ENCODE assay signal across 13 cellular contexts in the genomic region with DNA sequence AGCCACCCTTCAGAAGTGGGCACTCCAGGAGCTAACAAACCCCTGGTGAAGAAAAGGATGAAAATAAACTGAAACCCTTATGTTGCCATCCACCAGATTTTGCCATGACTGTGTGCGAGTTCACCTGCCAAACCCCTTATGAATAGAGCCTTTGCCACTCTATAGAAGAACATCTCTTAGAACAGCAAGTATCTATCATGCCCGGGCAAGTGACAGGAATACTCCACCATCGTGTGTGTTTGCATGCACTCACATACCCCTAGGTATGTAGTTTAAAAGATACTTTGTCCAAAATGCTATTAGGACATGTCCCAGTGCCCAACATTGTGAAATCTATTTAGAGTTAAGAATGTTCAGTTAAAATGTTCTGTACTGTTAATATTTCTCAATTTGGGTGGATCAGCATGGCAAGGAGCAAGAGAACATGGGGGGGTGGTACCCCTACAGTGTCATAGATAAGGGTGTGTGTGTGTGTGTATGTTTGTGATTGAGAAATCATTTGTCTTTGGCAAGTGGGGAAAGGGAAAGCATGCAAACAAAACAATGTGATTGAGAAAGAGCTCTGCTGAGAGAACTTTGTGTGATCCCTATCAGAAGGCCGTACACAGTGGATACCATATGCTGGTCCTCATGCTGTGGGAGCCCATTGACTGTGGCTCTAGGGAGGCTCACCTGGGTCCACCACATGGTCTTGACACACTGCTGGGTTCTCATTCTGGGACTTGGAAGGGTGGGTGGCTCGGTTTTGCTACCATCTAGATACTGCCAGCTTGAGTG.
DNase-seq lines count a peak whose midpoint lies in the region; ATAC-seq and TF ChIP-seq lines count a peak whose summit lies in the region.
"Had no signal": no experiment of that assay in that cellular context is flagged by ENCODE, and none has a peak within 500 bp of the region (broad histone marks: within the 10 kb centered on the region; RNA-seq: fewer than 3 reads in every experiment).

No MANE protein-coding gene starts in this region.

- CTCF ChIA-PET in Calu3 (lab: Charles Lee), result no interaction called here

- no peak overlapping the region for H3K4me3 Mint-ChIP-seq in Calu3 (ENCODE audit: low read depth, unreplicated experiment)
- H3K4me3 Mint-ChIP-seq: activated naive CD4-positive, alpha-beta T cell treated with anti-CD3 and anti-CD28 coated beads, Interleukin-2, amount 50 U/mL, for 24 hours had no signal

- peak overlapping the region; percentile 92 to 99 for H3K27ac ChIP-seq in ascending aorta
- H3K27ac ChIP-seq in right cardiac atrium (ENCODE audit: low read length), result peak overlapping the region; percentile 71
- H3K27ac ChIP-seq: PC-9 had no signal

- H3K4me1 ChIP-seq in ascending aorta (peaks cover 48 to 97% of the 10 kb centered on the region in 2 donors), right cardiac atrium (ENCODE audit: control insufficient read depth, insufficient read depth, low read length) (peaks cover 76% of the 10 kb centered on the region)

- H3K27ac Mint-ChIP-seq in Calu3 (ENCODE audit: unreplicated experiment), result no peak overlapping the region
- H3K27ac Mint-ChIP-seq: activated naive CD4-positive, alpha-beta T cell treated with anti-CD3 and anti-CD28 coated beads, Interleukin-2, amount 50 U/mL, for 24 hours had no signal

- peaks cover 99% of the 10 kb centered on the region for H3K27me3 Mint-ChIP-seq in Calu3 (ENCODE audit: unreplicated experiment)
- H3K27me3 Mint-ChIP-seq: activated naive CD4-positive, alpha-beta T cell treated with anti-CD3 and anti-CD28 coated beads, Interleukin-2, amount 50 U/mL, for 24 hours; CD4-positive, alpha-beta memory T cell had no signal

- intact Hi-C loops in ascending aorta (cut with DNase I), result no loop called here
- intact Hi-C loops in right cardiac atrium (cut with DNase I), result no loop called here
- intact Hi-C loops in Calu3 (cut with micrococcal nuclease; ENCODE audit: unreplicated experiment), result no loop called here

- H3K4me1 Mint-ChIP-seq in Calu3 (ENCODE audit: low read depth, unreplicated experiment), result peaks cover 4% of the 10 kb centered on the region

- H3K9me3 ChIP-seq in ascending aorta (no peaks in the 10 kb centered on the region), right cardiac atrium (ENCODE audit: control insufficient read depth, low read length) (no peaks in the 10 kb centered on the region)

- no peak overlapping the region for H3K4me3 ChIP-seq in ascending aorta
- H3K4me3 ChIP-seq in right cardiac atrium (ENCODE audit: low read length), result no peak overlapping the region
- no peak overlapping the region for H3K4me3 ChIP-seq in skeletal muscle cell (ENCODE audit: low read depth, low read length)
- H3K4me3 ChIP-seq: PC-9 had no signal

- no TSS peak for BruUV-seq in Calu3 (replicated peaks; lab: Mats Ljungman, UMichigan)

- TF ChIP-seq CTCF in ascending aorta (IDR thresholded peaks at IDR 0.05) (no peak), Calu3 (IDR thresholded peaks at IDR 0.05; ENCODE audit: unreplicated experiment) (no peak)

- peaks cover 28 to 54% of the 10 kb centered on the region in 2 donors for H3K36me3 ChIP-seq in ascending aorta

- peak; percentile 60 for DNase-seq in Ammon's horn (ENCODE audit: low spot score)
- peak in 1 of 2 donors; percentile 92 for DNase-seq in ascending aorta (ENCODE audit: low spot score in 2 of 2)
- peak in 2 of 3 donors; percentile 34 to 72 for DNase-seq in right cardiac atrium
- DNase-seq in skeletal muscle cell (ENCODE audit: low read depth), result peak; percentile 97
- no peak for DNase-seq in SW 1271 (lab: John Stamatoyannopoulos, UW)
- DNase-seq in NCI-H2171 treated with DMSO at 0.1 percent for 48 hours (lab: John Stamatoyannopoulos, UW), result no peak
- DNase-seq in Calu3, result no peak
- DNase-seq: activated CD4-positive, CD25-positive, alpha-beta regulatory T cell treated with anti-CD3 and anti-CD28 coated beads, Interleukin-2, amount 50 U/mL, for 72 hours; CD4-positive, alpha-beta memory T cell; NCI-H1092; PC-9 had no signal

- H3K27me3 ChIP-seq in ascending aorta (no peaks in the 10 kb centered on the region), right cardiac atrium (ENCODE audit: control insufficient read depth, insufficient read depth) (no peaks in the 10 kb centered on the region)

- 75% methylated on average over 5 of the region's 5 CpGs for WGBS in right cardiac atrium

- H3K36me3 Mint-ChIP-seq in Calu3 (ENCODE audit: insufficient read depth, unreplicated experiment), result peaks cover 5% of the 10 kb centered on the region
- H3K36me3 Mint-ChIP-seq: activated naive CD4-positive, alpha-beta T cell treated with anti-CD3 and anti-CD28 coated beads, Interleukin-2, amount 50 U/mL, for 24 hours; CD4-positive, alpha-beta memory T cell had no signal

- ATAC-seq in right cardiac atrium (peak; percentile 68 to 74), GM21786 (IDR thresholded peaks at IDR 0.05; ENCODE audit: unreplicated experiment) (no peak)

- H3K9me3 Mint-ChIP-seq in Calu3 (ENCODE audit: low read depth, unreplicated experiment), result no peaks in the 10 kb centered on the region
- H3K9me3 Mint-ChIP-seq: activated naive CD4-positive, alpha-beta T cell treated with anti-CD3 and anti-CD28 coated beads, Interleukin-2, amount 50 U/mL, for 24 hours had no signal

Comparison
In these comparisons a context has a peak if more than half of its experiments do, and no peak if none do; other contexts are left out.
1. DNase-seq: peak in Ammon's horn (single experiment), right cardiac atrium (2 of 3) and skeletal muscle cell (single experiment); none in SW 1271 (0 of 2), NCI-H2171 treated with DMSO at 0.1 percent for 48 hours (single experiment) and Calu3 (single experiment).